ENCODE assay signal across 1 cellular context in genomic region chrX:10685923-10686595, GRCh38.
TF ChIP-seq lines count a peak whose summit lies in the region.

No MANE protein-coding gene starts in this region.

TF ChIP-seq in IMR-90, 13 proteins besides CTCF, POLR2A, EP300 and RAD21:
- TF ChIP-seq RCOR1 (IDR thresholded peaks at IDR 0.05; ENCODE audit: insufficient replicate concordance, low read length): no peak
- no peak for TF ChIP-seq SMC3 (IDR thresholded peaks at IDR 0.05; ENCODE audit: low read depth, low read length)
- TF ChIP-seq, protein P1, sequence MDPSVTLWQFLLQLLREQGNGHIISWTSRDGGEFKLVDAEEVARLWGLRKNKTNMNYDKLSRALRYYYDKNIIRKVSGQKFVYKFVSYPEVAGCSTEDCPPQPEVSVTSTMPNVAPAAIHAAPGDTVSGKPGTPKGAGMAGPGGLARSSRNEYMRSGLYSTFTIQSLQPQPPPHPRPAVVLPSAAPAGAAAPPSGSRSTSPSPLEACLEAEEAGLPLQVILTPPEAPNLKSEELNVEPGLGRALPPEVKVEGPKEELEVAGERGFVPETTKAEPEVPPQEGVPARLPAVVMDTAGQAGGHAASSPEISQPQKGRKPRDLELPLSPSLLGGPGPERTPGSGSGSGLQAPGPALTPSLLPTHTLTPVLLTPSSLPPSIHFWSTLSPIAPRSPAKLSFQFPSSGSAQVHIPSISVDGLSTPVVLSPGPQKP (IDR thresholded peaks at IDR 0.05; ENCODE audit: borderline replicate concordance, low read depth, low read length): no peak
- TF ChIP-seq NFE2L2 (IDR thresholded peaks at IDR 0.05; ENCODE audit: low read depth, low read length): no peak
- no peak for TF ChIP-seq CHD1 (IDR thresholded peaks at IDR 0.05; ENCODE audit: low read depth, low read length)
- no peak for TF ChIP-seq BHLHE40 (IDR thresholded peaks at IDR 0.05; ENCODE audit: low read depth, low read length)
- no peak for TF ChIP-seq CEBPB (IDR thresholded peaks at IDR 0.05; ENCODE audit: low read depth, low read length)
- no peak for TF ChIP-seq MAZ (IDR thresholded peaks at IDR 0.05; ENCODE audit: borderline replicate concordance, low read depth, low read length)
- no peak for TF ChIP-seq RFX5 (IDR thresholded peaks at IDR 0.05; ENCODE audit: low read depth, low read length)
- no peak for TF ChIP-seq MAFK (IDR thresholded peaks at IDR 0.05; ENCODE audit: low read depth, low read length)
- TF ChIP-seq, protein P2, sequence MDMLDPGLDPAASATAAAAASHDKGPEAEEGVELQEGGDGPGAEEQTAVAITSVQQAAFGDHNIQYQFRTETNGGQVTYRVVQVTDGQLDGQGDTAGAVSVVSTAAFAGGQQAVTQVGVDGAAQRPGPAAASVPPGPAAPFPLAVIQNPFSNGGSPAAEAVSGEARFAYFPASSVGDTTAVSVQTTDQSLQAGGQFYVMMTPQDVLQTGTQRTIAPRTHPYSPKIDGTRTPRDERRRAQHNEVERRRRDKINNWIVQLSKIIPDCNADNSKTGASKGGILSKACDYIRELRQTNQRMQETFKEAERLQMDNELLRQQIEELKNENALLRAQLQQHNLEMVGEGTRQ (IDR thresholded peaks at IDR 0.05; ENCODE audit: low read depth, low read length): no peak
- TF ChIP-seq FOS (IDR thresholded peaks at IDR 0.05; ENCODE audit: low read depth, low read length): no peak
- no peak for TF ChIP-seq MXI1 (IDR thresholded peaks at IDR 0.05; ENCODE audit: borderline replicate concordance, low read depth, low read length)
